ENCODE assay signal across 9 cellular contexts in genomic region chr3:144128117-144128892, GRCh38.
DNase-seq lines count a peak whose midpoint lies in the region; ATAC-seq and TF ChIP-seq lines count a peak whose summit lies in the region.
"Had no signal": no experiment of that assay in that cellular context is flagged by ENCODE, and none has a peak within 500 bp of the region (broad histone marks: within the 10 kb centered on the region; RNA-seq: fewer than 3 reads in every experiment).

No MANE protein-coding gene starts in this region.

- H3K36me3 Mint-ChIP-seq in endodermal cell (ENCODE audit: low read depth) = no peaks in the 10 kb centered on the region

- in situ Hi-C loops in GM13977 (cut with MboI; ENCODE audit: low pct_unique_long_range_greater_than_20kb, low sequenced_read_pairs, unreplicated experiment) = no loop called here

- no peaks in the 10 kb centered on the region for H3F3A ChIP-seq in PC-9 (ENCODE audit: insufficient read depth, low read depth)

- H3K4me3 ChIP-seq in endodermal cell (ENCODE audit: low read length) = peak overlapping the region; percentile 36
- H3K4me3 ChIP-seq in PC-9 = no peak overlapping the region
- H3K4me3 ChIP-seq: SJSA1 had no signal

- H3K9me2 ChIP-seq in PC-9 (ENCODE audit: insufficient read depth) = no peaks in the 10 kb centered on the region

- no peak for TF ChIP-seq CTCF in GM13977 (IDR thresholded peaks at IDR 0.05; ENCODE audit: extremely low read depth, insufficient read depth, missing control alignments)
- no peak for TF ChIP-seq CTCF in endodermal cell (conservative IDR thresholded peaks at IDR 0.05)
- no peak for TF ChIP-seq CTCF in PC-9 (conservative IDR thresholded peaks at IDR 0.05)

- peaks cover 18% of the 10 kb centered on the region for H3K4me1 Mint-ChIP-seq in endodermal cell

- H3K27me3 ChIP-seq in endodermal cell (ENCODE audit: control insufficient read depth, insufficient read depth, low read length, poor library complexity, severe bottlenecking) (no peaks in the 10 kb centered on the region), PC-9 (ENCODE audit: insufficient read depth, low read depth) (no peaks in the 10 kb centered on the region)
- H3K27me3 ChIP-seq: SJSA1 had no signal

- H3K4me2 ChIP-seq in PC-9 = no peak overlapping the region

- intact Hi-C loops in PC-9 (cut with micrococcal nuclease; ENCODE audit: unreplicated experiment) = no loop called here

- H3K27ac Mint-ChIP-seq in endodermal cell = peak overlapping the region; percentile 25

- peak overlapping the region; percentile 80 for H3K27ac ChIP-seq in endodermal cell (ENCODE audit: low read depth, low read length)
- H3K27ac ChIP-seq in PC-9 = no peak overlapping the region
- H3K27ac ChIP-seq: SJSA1 had no signal

- H3K9me3 ChIP-seq in endodermal cell (ENCODE audit: control insufficient read depth, low read length) (peaks cover 10% of the 10 kb centered on the region), PC-9 (ENCODE audit: insufficient read depth, low read depth) (no peaks in the 10 kb centered on the region)
- H3K9me3 ChIP-seq: SJSA1 had no signal

- H3K27me3 Mint-ChIP-seq in endodermal cell (ENCODE audit: insufficient read depth) = no peaks in the 10 kb centered on the region

- BruUV-seq in PC-9 (replicated peaks; lab: Mats Ljungman, UMichigan) = no TSS peak

- no peak overlapping the region for H3K9ac ChIP-seq in endodermal cell (ENCODE audit: extremely low read depth, low read length, poor library complexity, severe bottlenecking)

- POLR2A ChIA-PET in PC-9 (lab: Charles Lee; ENCODE audit: unreplicated experiment) = no interaction called here

- peak overlapping the region; percentile 1 for H3K4me3 Mint-ChIP-seq in endodermal cell

- CTCF ChIA-PET in PC-9 (lab: Charles Lee) = no interaction called here

- DNase-seq in GM13977 (ENCODE audit: low spot score) = peak; percentile 42
- DNase-seq in endodermal cell = peak; percentile 57
- no peak for DNase-seq in SIG-M5 treated with dmso at 0.1 percent for 504 hours (lab: John Stamatoyannopoulos, UW; ENCODE audit: unreplicated experiment)
- DNase-seq in AG08396 (ENCODE audit: low spot score) = no peak
- no peak for DNase-seq in SIG-M5 (lab: John Stamatoyannopoulos, UW)
- DNase-seq in PC-9 = no peak

- WGBS in endodermal cell (ENCODE audit: insufficient coverage in 1 of 2, insufficient read length in 1 of 2), 2 experiments = 33 to 40% methylated on average over 2 to 5 of the region's 6 CpGs

- H3K36me3 ChIP-seq in endodermal cell (ENCODE audit: control insufficient read depth, insufficient read depth, low read length) = no peaks in the 10 kb centered on the region
- H3K36me3 ChIP-seq in PC-9 (ENCODE audit: low read depth) = no peaks in the 10 kb centered on the region
- H3K36me3 ChIP-seq: SJSA1 had no signal

- H3K4me1 ChIP-seq in endodermal cell (ENCODE audit: control insufficient read depth, insufficient read depth, low read length) (peaks cover 3% of the 10 kb centered on the region), PC-9 (replicated peaks; ENCODE audit: insufficient read depth) (no peaks in the 10 kb centered on the region)
- H3K4me1 ChIP-seq: SJSA1 had no signal

- no peak overlapping the region for H2AFZ ChIP-seq in PC-9

- H3K9me3 Mint-ChIP-seq in endodermal cell = peaks cover 14% of the 10 kb centered on the region

- ATAC-seq in GM21390 (IDR thresholded peaks at IDR 0.05; ENCODE audit: unreplicated experiment) = peak; percentile 98
- peak; percentile 95 for ATAC-seq in HG03457 (IDR thresholded peaks at IDR 0.05; ENCODE audit: unreplicated experiment)

- H4K20me1 ChIP-seq in PC-9 (ENCODE audit: insufficient read depth) = no peaks in the 10 kb centered on the region

- no peaks in the 10 kb centered on the region for H3K79me2 ChIP-seq in PC-9 (ENCODE audit: low read depth)

Comparison
In these comparisons a context has a peak if more than half of its experiments do, and no peak if none do; other contexts are left out.
1. DNase-seq: peak in GM13977 (single experiment) and endodermal cell (single experiment); none in SIG-M5 treated with dmso at 0.1 percent for 504 hours (single experiment), AG08396 (single experiment), SIG-M5 (single experiment) and PC-9 (0 of 2).